23 cellular contexts compared by ENCODE assay signal in the genomic region with DNA sequence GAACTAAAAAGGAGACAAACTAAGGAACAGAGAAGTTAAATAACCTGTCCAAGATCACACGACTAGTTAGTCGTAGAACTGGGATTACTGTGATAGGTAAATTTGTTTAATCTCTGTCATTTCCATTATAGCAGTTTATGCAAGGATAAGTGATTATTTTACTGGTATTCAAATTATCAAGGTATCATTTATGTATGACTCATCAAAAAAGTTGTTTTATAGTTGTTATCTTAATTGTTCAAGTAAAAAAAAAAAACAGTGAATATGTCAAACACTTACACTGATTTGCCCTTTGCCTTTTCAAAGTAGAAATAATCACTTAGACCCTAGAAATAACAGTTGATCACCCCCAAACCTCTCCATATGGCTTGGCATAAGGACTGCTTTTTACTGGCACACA.
"Had no signal": no experiment of that assay in that cellular context is flagged by ENCODE, and none has a peak within 500 bp of the region (broad histone marks: within the 10 kb centered on the region; RNA-seq: fewer than 3 reads in every experiment).

No MANE protein-coding gene starts in this region.

- DNase-seq: dermis blood vessel endothelial cell; dorsolateral prefrontal cortex; effector CD4-positive, alpha-beta T cell; effector memory CD4-positive, alpha-beta T cell; foreskin keratinocyte; glutamatergic neuron; head of caudate nucleus; heart right ventricle; hippocampal formation; left cardiac atrium; left lung; left ventricle myocardium superior; lower lobe of right lung; mesenchymal stem cell; midbrain had no signal

- ATAC-seq: foreskin keratinocyte, gastroesophageal sphincter, heart right ventricle, left cardiac atrium, left lung, left ventricle myocardium superior, lower lobe of right lung had no signal

- H3K4me3 ChIP-seq: coronary artery, dorsolateral prefrontal cortex, esophagus muscularis mucosa, gastroesophageal sphincter, heart right ventricle, left lung, lower lobe of right lung had no signal

- H3K9me3 ChIP-seq: esophagus muscularis mucosa, gastroesophageal sphincter, heart right ventricle, left lung, lower lobe of right lung had no signal

- FAIRE-seq: colon, endothelial cell of umbilical vein, frontal cortex, islet of Langerhans, keratinocyte had no signal

- H3K4me1 ChIP-seq: esophagus muscularis mucosa, foreskin keratinocyte, gastroesophageal sphincter, heart right ventricle, left lung, lower lobe of right lung had no signal

- H3K36me3 ChIP-seq: esophagus muscularis mucosa, gastroesophageal sphincter, heart right ventricle, left lung, lower lobe of right lung had no signal

- H3K27ac ChIP-seq: coronary artery, dorsolateral prefrontal cortex, esophagus muscularis mucosa, foreskin keratinocyte, gastroesophageal sphincter, heart right ventricle, left lung, lower lobe of right lung had no signal

- H3K27me3 ChIP-seq: dorsolateral prefrontal cortex, esophagus muscularis mucosa, foreskin keratinocyte, gastroesophageal sphincter, heart right ventricle, left lung had no signal
